1 cellular context compared by ENCODE assay signal in the genomic region with DNA sequence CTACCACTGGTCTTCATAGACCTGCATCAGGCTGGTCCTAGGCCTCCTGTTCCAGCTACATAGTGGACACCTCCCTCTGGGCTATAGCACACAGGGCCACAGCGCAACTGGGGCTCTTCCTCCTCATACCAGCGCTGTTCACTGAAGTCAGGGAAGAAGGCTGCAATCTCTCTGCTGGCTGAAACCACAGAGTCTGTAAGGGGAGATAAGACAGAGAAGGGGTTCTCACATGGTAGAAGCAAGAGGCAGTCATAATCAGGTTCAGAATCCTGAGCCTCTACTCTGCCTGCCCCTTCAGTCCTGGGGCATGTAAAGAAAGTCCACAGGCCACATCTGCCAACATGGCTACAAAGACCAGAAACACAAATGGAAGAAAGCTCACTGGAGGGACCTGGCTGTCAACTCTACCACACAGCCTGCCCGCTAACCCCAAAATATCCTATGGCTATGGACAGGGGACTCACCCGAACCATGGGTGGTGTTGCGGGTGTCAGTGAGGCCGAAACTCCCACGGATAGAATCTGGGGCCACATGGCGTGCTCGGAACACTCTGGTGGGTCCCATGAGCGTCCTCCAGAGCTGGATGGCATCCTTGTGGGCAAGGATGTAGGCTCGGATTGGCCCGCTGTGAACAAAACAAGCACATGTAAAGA.
A peak's percentile ranks its signal among the peaks of the same experiment; 100 is the strongest.
TF ChIP-seq lines count a peak whose summit lies in the region.

No MANE protein-coding gene starts in this region.

TF ChIP-seq in K562, 482 proteins besides CTCF, POLR2A, EP300 and RAD21 (continued from another document and continues in another):
- TF ChIP-seq, protein P1, sequence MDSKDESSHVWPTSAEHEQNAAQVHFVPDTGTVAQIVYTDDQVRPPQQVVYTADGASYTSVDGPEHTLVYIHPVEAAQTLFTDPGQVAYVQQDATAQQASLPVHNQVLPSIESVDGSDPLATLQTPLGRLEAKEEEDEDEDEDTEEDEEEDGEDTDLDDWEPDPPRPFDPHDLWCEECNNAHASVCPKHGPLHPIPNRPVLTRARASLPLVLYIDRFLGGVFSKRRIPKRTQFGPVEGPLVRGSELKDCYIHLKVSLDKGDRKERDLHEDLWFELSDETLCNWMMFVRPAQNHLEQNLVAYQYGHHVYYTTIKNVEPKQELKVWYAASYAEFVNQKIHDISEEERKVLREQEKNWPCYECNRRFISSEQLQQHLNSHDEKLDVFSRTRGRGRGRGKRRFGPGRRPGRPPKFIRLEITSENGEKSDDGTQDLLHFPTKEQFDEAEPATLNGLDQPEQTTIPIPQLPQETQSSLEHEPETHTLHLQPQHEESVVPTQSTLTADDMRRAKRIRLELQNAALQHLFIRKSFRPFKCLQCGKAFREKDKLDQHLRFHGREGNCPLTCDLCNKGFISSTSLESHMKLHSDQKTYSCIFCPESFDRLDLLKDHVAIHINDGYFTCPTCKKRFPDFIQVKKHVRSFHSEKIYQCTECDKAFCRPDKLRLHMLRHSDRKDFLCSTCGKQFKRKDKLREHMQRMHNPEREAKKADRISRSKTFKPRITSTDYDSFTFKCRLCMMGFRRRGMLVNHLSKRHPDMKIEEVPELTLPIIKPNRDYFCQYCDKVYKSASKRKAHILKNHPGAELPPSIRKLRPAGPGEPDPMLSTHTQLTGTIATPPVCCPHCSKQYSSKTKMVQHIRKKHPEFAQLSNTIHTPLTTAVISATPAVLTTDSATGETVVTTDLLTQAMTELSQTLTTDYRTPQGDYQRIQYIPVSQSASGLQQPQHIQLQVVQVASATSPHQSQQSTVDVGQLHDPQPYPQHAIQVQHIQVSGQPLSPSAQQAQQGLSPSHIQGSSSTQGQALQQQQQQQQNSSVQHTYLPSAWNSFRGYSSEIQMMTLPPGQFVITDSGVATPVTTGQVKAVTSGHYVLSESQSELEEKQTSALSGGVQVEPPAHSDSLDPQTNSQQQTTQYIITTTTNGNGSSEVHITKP (IDR thresholded peaks at IDR 0.05; ENCODE audit: partially characterized antibody), result peak; percentile 30
- TF ChIP-seq CBFA2T3 (IDR thresholded peaks at IDR 0.05) (peak; percentile 90), PRPF4 (IDR thresholded peaks at IDR 0.05; ENCODE audit: insufficient read depth, low read depth, low read length, poor library complexity, severe bottlenecking) (no peak), TEAD4 (IDR thresholded peaks at IDR 0.05; ENCODE audit: low read length) (peak; percentile 90), TEAD4 (CRISPR knock-in tag; IDR thresholded peaks at IDR 0.05; ENCODE audit: borderline replicate concordance) (no peak), ZNF212 (CRISPR knock-in tag; IDR thresholded peaks at IDR 0.05) (no peak), L3MBTL2 (IDR thresholded peaks at IDR 0.05) (peak; percentile 78), NCOA1 (IDR thresholded peaks at IDR 0.05; ENCODE audit: low read depth) (no peak), PPARD (CRISPR knock-in tag; IDR thresholded peaks at IDR 0.05) (no peak), SMARCE1 (IDR thresholded peaks at IDR 0.05) (0 out of 2 replicates have a peak, but pooled peaks have one; percentile 35), ZNF764 (CRISPR knock-in tag; IDR thresholded peaks at IDR 0.05; ENCODE audit: low read depth) (no peak), GABPB2 (CRISPR knock-in tag; conservative IDR thresholded peaks at IDR 0.05) (no peak), ESRRA (IDR thresholded peaks at IDR 0.05; ENCODE audit: borderline replicate concordance, low read depth) (peak; percentile 50; the same call in 1 of the 2 replicates), HNRNPLL (IDR thresholded peaks at IDR 0.05; ENCODE audit: low read depth, low read length, poor library complexity, severe bottlenecking) (peak; percentile 59), GTF2A2 (tag; IDR thresholded peaks at IDR 0.05) (no peak), MYC (IDR thresholded peaks at IDR 0.05; ENCODE audit: low read depth, low read length) (peak; percentile 49; the same call in 1 of the 2 replicates), MYC (CRISPR knock-in tag; IDR thresholded peaks at IDR 0.05; ENCODE audit: borderline replicate concordance, low read depth) (no peak), TAF7 (tag; IDR thresholded peaks at IDR 0.05) (no peak), ZC3H8 (IDR thresholded peaks at IDR 0.05) (no peak), TSC22D4 (tag; IDR thresholded peaks at IDR 0.05) (no peak), BRD9 (IDR thresholded peaks at IDR 0.05; ENCODE audit: low read depth, partially characterized antibody) (no peak), TFAM (CRISPR knock-in tag; conservative IDR thresholded peaks at IDR 0.05) (no peak), HDAC1 (IDR thresholded peaks at IDR 0.05) (0 out of 4 replicates have a peak, but pooled peaks of 1 of the 2 experiments have one; percentile 23), NEUROD1 (IDR thresholded peaks at IDR 0.05; ENCODE audit: borderline replicate concordance, low read depth, low read length, partially characterized antibody) (no peak), PTRF (tag; IDR thresholded peaks at IDR 0.05) (no peak), ZNF707 (CRISPR knock-in tag; conservative IDR thresholded peaks at IDR 0.05) (no peak), HCFC1 (IDR thresholded peaks at IDR 0.05; ENCODE audit: low read depth, low read length) (no peak), BCL6 (CRISPR knock-in tag; IDR thresholded peaks at IDR 0.05) (no peak), TRIM28 (IDR thresholded peaks at IDR 0.05) (no peak), ATF7 (IDR thresholded peaks at IDR 0.05) (no peak), ZBTB7A (IDR thresholded peaks at IDR 0.05; ENCODE audit: borderline replicate concordance, control insufficient read depth, low read depth, low read length) (no peak), ZNF57 (CRISPR knock-in tag; IDR thresholded peaks at IDR 0.05) (no peak), ZNF431 (CRISPR knock-in tag; IDR thresholded peaks at IDR 0.05) (no peak), BACH1 (tag; IDR thresholded peaks at IDR 0.05) (no peak)
- TF ChIP-seq, protein P2, sequence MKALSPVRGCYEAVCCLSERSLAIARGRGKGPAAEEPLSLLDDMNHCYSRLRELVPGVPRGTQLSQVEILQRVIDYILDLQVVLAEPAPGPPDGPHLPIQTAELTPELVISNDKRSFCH (CRISPR knock-in tag; IDR thresholded peaks at IDR 0.05), result no peak
- TF ChIP-seq, protein P2 (tag; IDR thresholded peaks at IDR 0.05), result peak; percentile 36; the same call in 1 of the 2 replicates
- TF ChIP-seq, protein P3, sequence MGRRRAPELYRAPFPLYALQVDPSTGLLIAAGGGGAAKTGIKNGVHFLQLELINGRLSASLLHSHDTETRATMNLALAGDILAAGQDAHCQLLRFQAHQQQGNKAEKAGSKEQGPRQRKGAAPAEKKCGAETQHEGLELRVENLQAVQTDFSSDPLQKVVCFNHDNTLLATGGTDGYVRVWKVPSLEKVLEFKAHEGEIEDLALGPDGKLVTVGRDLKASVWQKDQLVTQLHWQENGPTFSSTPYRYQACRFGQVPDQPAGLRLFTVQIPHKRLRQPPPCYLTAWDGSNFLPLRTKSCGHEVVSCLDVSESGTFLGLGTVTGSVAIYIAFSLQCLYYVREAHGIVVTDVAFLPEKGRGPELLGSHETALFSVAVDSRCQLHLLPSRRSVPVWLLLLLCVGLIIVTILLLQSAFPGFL (CRISPR knock-in tag; IDR thresholded peaks at IDR 0.05), result no peak
- TF ChIP-seq, protein P4, sequence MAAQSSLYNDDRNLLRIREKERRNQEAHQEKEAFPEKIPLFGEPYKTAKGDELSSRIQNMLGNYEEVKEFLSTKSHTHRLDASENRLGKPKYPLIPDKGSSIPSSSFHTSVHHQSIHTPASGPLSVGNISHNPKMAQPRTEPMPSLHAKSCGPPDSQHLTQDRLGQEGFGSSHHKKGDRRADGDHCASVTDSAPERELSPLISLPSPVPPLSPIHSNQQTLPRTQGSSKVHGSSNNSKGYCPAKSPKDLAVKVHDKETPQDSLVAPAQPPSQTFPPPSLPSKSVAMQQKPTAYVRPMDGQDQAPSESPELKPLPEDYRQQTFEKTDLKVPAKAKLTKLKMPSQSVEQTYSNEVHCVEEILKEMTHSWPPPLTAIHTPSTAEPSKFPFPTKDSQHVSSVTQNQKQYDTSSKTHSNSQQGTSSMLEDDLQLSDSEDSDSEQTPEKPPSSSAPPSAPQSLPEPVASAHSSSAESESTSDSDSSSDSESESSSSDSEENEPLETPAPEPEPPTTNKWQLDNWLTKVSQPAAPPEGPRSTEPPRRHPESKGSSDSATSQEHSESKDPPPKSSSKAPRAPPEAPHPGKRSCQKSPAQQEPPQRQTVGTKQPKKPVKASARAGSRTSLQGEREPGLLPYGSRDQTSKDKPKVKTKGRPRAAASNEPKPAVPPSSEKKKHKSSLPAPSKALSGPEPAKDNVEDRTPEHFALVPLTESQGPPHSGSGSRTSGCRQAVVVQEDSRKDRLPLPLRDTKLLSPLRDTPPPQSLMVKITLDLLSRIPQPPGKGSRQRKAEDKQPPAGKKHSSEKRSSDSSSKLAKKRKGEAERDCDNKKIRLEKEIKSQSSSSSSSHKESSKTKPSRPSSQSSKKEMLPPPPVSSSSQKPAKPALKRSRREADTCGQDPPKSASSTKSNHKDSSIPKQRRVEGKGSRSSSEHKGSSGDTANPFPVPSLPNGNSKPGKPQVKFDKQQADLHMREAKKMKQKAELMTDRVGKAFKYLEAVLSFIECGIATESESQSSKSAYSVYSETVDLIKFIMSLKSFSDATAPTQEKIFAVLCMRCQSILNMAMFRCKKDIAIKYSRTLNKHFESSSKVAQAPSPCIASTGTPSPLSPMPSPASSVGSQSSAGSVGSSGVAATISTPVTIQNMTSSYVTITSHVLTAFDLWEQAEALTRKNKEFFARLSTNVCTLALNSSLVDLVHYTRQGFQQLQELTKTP (IDR thresholded peaks at IDR 0.05; ENCODE audit: low read depth in 1 of 2, partially characterized antibody in 2 of 2), result no peak
- TF ChIP-seq, protein P5, sequence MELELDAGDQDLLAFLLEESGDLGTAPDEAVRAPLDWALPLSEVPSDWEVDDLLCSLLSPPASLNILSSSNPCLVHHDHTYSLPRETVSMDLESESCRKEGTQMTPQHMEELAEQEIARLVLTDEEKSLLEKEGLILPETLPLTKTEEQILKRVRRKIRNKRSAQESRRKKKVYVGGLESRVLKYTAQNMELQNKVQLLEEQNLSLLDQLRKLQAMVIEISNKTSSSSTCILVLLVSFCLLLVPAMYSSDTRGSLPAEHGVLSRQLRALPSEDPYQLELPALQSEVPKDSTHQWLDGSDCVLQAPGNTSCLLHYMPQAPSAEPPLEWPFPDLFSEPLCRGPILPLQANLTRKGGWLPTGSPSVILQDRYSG (tag; conservative IDR thresholded peaks at IDR 0.05; ENCODE audit: low read depth), result no peak
- TF ChIP-seq, protein P6, sequence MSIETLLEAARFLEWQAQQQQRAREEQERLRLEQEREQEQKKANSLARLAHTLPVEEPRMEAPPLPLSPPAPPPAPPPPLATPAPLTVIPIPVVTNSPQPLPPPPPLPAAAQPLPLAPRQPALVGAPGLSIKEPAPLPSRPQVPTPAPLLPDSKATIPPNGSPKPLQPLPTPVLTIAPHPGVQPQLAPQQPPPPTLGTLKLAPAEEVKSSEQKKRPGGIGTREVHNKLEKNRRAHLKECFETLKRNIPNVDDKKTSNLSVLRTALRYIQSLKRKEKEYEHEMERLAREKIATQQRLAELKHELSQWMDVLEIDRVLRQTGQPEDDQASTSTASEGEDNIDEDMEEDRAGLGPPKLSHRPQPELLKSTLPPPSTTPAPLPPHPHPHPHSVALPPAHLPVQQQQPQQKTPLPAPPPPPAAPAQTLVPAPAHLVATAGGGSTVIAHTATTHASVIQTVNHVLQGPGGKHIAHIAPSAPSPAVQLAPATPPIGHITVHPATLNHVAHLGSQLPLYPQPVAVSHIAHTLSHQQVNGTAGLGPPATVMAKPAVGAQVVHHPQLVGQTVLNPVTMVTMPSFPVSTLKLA (conservative IDR thresholded peaks at IDR 0.05), result no peak
- TF ChIP-seq, protein P7, sequence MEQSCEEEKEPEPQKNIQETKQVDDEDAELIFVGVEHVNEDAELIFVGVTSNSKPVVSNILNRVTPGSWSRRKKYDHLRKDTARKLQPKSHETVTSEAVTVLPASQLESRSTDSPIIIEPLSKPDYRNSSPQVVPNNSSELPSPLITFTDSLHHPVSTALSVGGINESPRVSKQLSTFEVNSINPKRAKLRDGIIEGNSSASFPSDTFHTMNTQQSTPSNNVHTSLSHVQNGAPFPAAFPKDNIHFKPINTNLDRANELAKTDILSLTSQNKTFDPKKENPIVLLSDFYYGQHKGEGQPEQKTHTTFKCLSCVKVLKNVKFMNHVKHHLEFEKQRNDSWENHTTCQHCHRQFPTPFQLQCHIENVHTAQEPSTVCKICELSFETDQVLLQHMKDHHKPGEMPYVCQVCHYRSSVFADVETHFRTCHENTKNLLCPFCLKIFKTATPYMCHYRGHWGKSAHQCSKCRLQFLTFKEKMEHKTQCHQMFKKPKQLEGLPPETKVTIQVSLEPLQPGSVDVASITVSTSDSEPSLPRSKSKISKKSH (CRISPR knock-in tag; IDR thresholded peaks at IDR 0.05), result no peak
- TF ChIP-seq, protein P8, sequence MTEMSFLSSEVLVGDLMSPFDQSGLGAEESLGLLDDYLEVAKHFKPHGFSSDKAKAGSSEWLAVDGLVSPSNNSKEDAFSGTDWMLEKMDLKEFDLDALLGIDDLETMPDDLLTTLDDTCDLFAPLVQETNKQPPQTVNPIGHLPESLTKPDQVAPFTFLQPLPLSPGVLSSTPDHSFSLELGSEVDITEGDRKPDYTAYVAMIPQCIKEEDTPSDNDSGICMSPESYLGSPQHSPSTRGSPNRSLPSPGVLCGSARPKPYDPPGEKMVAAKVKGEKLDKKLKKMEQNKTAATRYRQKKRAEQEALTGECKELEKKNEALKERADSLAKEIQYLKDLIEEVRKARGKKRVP (CRISPR knock-in tag; IDR thresholded peaks at IDR 0.05), result no peak
- TF ChIP-seq, protein P9, sequence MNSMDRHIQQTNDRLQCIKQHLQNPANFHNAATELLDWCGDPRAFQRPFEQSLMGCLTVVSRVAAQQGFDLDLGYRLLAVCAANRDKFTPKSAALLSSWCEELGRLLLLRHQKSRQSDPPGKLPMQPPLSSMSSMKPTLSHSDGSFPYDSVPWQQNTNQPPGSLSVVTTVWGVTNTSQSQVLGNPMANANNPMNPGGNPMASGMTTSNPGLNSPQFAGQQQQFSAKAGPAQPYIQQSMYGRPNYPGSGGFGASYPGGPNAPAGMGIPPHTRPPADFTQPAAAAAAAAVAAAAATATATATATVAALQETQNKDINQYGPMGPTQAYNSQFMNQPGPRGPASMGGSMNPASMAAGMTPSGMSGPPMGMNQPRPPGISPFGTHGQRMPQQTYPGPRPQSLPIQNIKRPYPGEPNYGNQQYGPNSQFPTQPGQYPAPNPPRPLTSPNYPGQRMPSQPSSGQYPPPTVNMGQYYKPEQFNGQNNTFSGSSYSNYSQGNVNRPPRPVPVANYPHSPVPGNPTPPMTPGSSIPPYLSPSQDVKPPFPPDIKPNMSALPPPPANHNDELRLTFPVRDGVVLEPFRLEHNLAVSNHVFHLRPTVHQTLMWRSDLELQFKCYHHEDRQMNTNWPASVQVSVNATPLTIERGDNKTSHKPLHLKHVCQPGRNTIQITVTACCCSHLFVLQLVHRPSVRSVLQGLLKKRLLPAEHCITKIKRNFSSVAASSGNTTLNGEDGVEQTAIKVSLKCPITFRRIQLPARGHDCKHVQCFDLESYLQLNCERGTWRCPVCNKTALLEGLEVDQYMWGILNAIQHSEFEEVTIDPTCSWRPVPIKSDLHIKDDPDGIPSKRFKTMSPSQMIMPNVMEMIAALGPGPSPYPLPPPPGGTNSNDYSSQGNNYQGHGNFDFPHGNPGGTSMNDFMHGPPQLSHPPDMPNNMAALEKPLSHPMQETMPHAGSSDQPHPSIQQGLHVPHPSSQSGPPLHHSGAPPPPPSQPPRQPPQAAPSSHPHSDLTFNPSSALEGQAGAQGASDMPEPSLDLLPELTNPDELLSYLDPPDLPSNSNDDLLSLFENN (IDR thresholded peaks at IDR 0.05; ENCODE audit: low read depth in 2 of 2, low read length in 2 of 2), result 0 out of 4 replicates have a peak, but pooled peaks of 1 of the 2 experiments have one; percentile 49
